In genomic region chr6:87700351-87700728, GRCh38 we compare ENCODE assay signal across 8 cellular contexts. TPM values are rescaled to one million over a fixed set of nuclear protein-coding genes. Genes with fewer than 3 reads are reported as not detected.
A peak's percentile ranks its signal among the peaks of the same experiment; 100 is the strongest.
DNase-seq lines count a peak whose midpoint lies in the region; ATAC-seq, FAIRE-seq and TF ChIP-seq lines count a peak whose summit lies in the region.

No MANE protein-coding gene starts in this region.

- H3K4me1 ChIP-seq in astrocyte (ENCODE audit: insufficient read depth, low read length) (peaks cover 23% of the 10 kb centered on the region), tibial artery (peaks cover 0 to 54% (median 18%) of the 10 kb centered on the region in 4 donors)

- FAIRE-seq in astrocyte (lab: Jason Lieb, UNC) (no peak), H54 (lab: Jason Lieb, UNC) (no peak)

- H3K27ac ChIP-seq in astrocyte (ENCODE audit: low read depth, low read length) (peak overlapping the region; percentile 94), tibial artery (peak overlapping the region; percentile 93 to 97)

- WGBS in lower leg skin, 2 donors = 8 to 12% methylated on average over 1 of the region's 1 CpG

- H3K4me3 ChIP-seq in astrocyte (ENCODE audit: insufficient read depth, low read depth, low read length) (peak overlapping the region; percentile 89), lower leg skin (ENCODE audit: low read depth, poor library complexity, severe bottlenecking) (peak overlapping the region; percentile 96), tibial artery (peak overlapping the region; percentile 73 to 98)

- no peak for DNase-seq in activated T-cell treated with anti-CD3 and anti-CD28 coated beads, Interleukin-2, amount 50 U/mL, for 24 hours
- no peak for DNase-seq in activated T-cell treated with anti-CD3 and anti-CD28 coated beads, Interleukin-2, amount 50 U/mL, for 1 hour
- DNase-seq in astrocyte (ENCODE audit: low read depth) = no peak
- no peak for DNase-seq in lower leg skin (ENCODE audit: low spot score in 2 of 2)
- no peak for DNase-seq in tibial artery
- no peak for DNase-seq in stimulated activated CD4-positive, alpha-beta T cell treated with anti-CD3 and anti-CD28 coated beads, Interleukin-4, amount 100 ng/mL, for 1 hour
- DNase-seq in H54 (ENCODE audit: insufficient read length, low spot score) = no peak

- H3K9me3 ChIP-seq in astrocyte (ENCODE audit: insufficient read depth, low read depth, low read length) (no peaks in the 10 kb centered on the region), tibial artery (no peaks in the 10 kb centered on the region)

- H3K36me3 Mint-ChIP-seq in activated T-cell treated with anti-CD3 and anti-CD28 coated beads, Interleukin-2, amount 50 U/mL, for 24 hours (ENCODE audit: low read depth) = peaks cover 53% of the 10 kb centered on the region
- H3K36me3 Mint-ChIP-seq in astrocyte (ENCODE audit: low read depth, unreplicated experiment) = no peaks in the 10 kb centered on the region

- ATAC-seq in GM21447 (IDR thresholded peaks at IDR 0.05; ENCODE audit: unreplicated experiment) = no peak

- H3K27me3 ChIP-seq in astrocyte (ENCODE audit: insufficient read depth, low read length) (no peaks in the 10 kb centered on the region), tibial artery (no peaks in the 10 kb centered on the region)

- TF ChIP-seq POLR2A in lower leg skin (IDR thresholded peaks at IDR 0.05) = no peak
- no peak for TF ChIP-seq POLR2A in H54 (IDR thresholded peaks at IDR 0.05; ENCODE audit: low read depth, low read length)

- no peak overlapping the region for H2AFZ ChIP-seq in astrocyte (ENCODE audit: low read depth, low read length)

- H3K9ac ChIP-seq in astrocyte (ENCODE audit: low read length) = peak overlapping the region; percentile 96

- intact Hi-C loops in lower leg skin (cut with DNase I; ENCODE audit: low total_unique reads) = no loop called here
- intact Hi-C loops in tibial artery (cut with DNase I; ENCODE audit: low total_unique reads) = no loop called here

- peak overlapping the region; percentile 94 for H3K27ac Mint-ChIP-seq in activated T-cell treated with anti-CD3 and anti-CD28 coated beads, Interleukin-2, amount 50 U/mL, for 24 hours
- H3K27ac Mint-ChIP-seq in astrocyte (ENCODE audit: unreplicated experiment) = peak overlapping the region; percentile 95

- H3K79me2 ChIP-seq in astrocyte (ENCODE audit: insufficient read depth, low read length) = peaks cover 67% of the 10 kb centered on the region

- H3K9me3 Mint-ChIP-seq in activated T-cell treated with anti-CD3 and anti-CD28 coated beads, Interleukin-2, amount 50 U/mL, for 24 hours = no peaks in the 10 kb centered on the region
- H3K9me3 Mint-ChIP-seq in astrocyte (ENCODE audit: unreplicated experiment) = no peaks in the 10 kb centered on the region

- no peaks in the 10 kb centered on the region for H3K27me3 Mint-ChIP-seq in activated T-cell treated with anti-CD3 and anti-CD28 coated beads, Interleukin-2, amount 50 U/mL, for 24 hours
- no peaks in the 10 kb centered on the region for H3K27me3 Mint-ChIP-seq in astrocyte (ENCODE audit: low read depth, unreplicated experiment)

- TF ChIP-seq CTCF in astrocyte (IDR thresholded peaks at IDR 0.05; ENCODE audit: insufficient read depth, low read depth, low read length) (no peak), lower leg skin (IDR thresholded peaks at IDR 0.05) (no peak), tibial artery (IDR thresholded peaks at IDR 0.05) (no peak)

- H3K36me3 ChIP-seq in astrocyte (ENCODE audit: insufficient read depth, low read length) (no peaks in the 10 kb centered on the region), tibial artery (no peaks in the 10 kb centered on the region)

- H4K20me1 ChIP-seq in astrocyte (ENCODE audit: insufficient read depth, low read length) = peaks cover 56% of the 10 kb centered on the region

- H3K4me1 Mint-ChIP-seq in activated T-cell treated with anti-CD3 and anti-CD28 coated beads, Interleukin-2, amount 50 U/mL, for 24 hours (ENCODE audit: low read depth) = peaks cover 54% of the 10 kb centered on the region
- H3K4me1 Mint-ChIP-seq in astrocyte (ENCODE audit: low read depth, unreplicated experiment) = peaks cover 11% of the 10 kb centered on the region

- peak overlapping the region; percentile 90 for H3K4me3 Mint-ChIP-seq in activated T-cell treated with anti-CD3 and anti-CD28 coated beads, Interleukin-2, amount 50 U/mL, for 24 hours
- peak overlapping the region; percentile 99 for H3K4me3 Mint-ChIP-seq in astrocyte (ENCODE audit: unreplicated experiment)

- peak overlapping the region; percentile 90 for H3K4me2 ChIP-seq in astrocyte (ENCODE audit: low read length)

RNA-seq across cellular contexts. Expression of gene AKIRIN2, which starts 1.7 kb away (rescaled TPM):
- total RNA-seq in astrocyte (65.4 and 66.8 TPM in 2 replicates), lower leg skin (10 to 100 TPM; 11.2 to 30.3 (median 17.2) TPM)
